Comparison of ENCODE assay signal across 2 cellular contexts in the genomic region with DNA sequence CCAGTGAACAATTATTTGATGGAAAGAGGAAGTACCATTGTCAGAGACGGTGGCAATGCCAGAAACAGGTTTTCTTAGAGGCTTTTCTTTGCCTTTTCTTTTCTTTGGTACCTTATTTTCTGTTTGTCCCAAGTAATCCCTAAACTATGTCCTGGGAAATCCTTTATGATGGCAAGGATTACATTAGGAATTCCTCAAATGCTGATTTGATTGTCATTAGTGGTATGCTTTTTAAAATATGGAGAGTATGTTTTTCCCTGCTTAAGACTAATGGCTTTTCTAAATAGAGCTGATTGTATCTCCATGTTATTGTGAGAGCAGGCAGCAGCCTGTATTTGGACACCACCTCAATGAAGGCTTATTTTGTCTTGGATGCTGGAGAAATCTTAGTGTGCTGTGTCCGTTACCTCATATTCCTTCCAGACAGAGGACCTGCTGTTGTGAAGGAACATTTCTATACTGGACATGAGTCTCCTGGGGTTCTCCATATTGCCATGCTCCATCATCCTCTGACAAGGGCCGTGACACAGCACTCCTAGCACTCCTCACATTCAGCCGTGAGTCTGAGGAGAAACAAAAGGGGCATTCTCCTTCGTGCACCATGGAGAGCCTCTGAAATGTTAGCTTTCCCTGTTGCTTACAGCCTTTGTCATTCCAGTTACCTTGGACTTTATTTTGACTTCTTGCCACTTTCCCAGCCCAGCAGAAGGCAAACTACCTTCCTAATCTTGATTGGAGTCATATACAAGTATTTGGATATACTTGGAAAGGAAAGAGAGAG.
TF ChIP-seq lines count a peak whose summit lies in the region.

No MANE protein-coding gene starts in this region.

TF ChIP-seq in GM23338, 12 proteins besides CTCF, POLR2A, EP300 and RAD21:
- TF ChIP-seq, protein P1, sequence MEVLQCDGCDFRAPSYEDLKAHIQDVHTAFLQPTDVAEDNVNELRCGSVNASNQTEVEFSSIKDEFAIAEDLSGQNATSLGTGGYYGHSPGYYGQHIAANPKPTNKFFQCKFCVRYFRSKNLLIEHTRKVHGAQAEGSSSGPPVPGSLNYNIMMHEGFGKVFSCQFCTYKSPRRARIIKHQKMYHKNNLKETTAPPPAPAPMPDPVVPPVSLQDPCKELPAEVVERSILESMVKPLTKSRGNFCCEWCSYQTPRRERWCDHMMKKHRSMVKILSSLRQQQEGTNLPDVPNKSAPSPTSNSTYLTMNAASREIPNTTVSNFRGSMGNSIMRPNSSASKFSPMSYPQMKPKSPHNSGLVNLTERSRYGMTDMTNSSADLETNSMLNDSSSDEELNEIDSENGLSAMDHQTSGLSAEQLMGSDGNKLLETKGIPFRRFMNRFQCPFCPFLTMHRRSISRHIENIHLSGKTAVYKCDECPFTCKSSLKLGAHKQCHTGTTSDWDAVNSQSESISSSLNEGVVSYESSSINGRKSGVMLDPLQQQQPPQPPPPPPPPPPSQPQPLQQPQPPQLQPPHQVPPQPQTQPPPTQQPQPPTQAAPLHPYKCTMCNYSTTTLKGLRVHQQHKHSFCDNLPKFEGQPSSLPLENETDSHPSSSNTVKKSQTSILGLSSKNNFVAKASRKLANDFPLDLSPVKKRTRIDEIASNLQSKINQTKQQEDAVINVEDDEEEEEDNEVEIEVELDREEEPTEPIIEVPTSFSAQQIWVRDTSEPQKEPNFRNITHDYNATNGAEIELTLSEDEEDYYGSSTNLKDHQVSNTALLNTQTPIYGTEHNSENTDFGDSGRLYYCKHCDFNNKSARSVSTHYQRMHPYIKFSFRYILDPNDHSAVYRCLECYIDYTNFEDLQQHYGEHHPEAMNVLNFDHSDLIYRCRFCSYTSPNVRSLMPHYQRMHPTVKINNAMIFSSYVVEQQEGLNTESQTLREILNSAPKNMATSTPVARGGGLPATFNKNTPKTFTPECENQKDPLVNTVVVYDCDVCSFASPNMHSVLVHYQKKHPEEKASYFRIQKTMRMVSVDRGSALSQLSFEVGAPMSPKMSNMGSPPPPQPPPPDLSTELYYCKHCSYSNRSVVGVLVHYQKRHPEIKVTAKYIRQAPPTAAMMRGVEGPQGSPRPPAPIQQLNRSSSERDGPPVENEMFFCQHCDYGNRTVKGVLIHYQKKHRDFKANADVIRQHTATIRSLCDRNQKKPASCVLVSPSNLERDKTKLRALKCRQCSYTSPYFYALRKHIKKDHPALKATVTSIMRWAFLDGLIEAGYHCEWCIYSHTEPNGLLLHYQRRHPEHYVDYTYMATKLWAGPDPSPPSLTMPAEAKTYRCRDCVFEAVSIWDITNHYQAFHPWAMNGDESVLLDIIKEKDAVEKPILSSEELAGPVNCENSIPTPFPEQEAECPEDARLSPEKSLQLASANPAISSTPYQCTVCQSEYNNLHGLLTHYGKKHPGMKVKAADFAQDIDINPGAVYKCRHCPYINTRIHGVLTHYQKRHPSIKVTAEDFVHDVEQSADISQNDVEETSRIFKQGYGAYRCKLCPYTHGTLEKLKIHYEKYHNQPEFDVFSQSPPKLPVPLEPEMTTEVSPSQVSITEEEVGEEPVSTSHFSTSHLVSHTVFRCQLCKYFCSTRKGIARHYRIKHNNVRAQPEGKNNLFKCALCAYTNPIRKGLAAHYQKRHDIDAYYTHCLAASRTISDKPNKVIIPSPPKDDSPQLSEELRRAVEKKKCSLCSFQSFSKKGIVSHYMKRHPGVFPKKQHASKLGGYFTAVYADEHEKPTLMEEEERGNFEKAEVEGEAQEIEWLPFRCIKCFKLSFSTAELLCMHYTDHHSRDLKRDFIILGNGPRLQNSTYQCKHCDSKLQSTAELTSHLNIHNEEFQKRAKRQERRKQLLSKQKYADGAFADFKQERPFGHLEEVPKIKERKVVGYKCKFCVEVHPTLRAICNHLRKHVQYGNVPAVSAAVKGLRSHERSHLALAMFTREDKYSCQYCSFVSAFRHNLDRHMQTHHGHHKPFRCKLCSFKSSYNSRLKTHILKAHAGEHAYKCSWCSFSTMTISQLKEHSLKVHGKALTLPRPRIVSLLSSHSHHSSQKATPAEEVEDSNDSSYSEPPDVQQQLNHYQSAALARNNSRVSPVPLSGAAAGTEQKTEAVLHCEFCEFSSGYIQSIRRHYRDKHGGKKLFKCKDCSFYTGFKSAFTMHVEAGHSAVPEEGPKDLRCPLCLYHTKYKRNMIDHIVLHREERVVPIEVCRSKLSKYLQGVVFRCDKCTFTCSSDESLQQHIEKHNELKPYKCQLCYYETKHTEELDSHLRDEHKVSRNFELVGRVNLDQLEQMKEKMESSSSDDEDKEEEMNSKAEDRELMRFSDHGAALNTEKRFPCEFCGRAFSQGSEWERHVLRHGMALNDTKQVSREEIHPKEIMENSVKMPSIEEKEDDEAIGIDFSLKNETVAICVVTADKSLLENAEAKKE (CRISPR knock-in tag; IDR thresholded peaks at IDR 0.05), result peak; percentile 77
- TF ChIP-seq JUNB (IDR thresholded peaks at IDR 0.05; ENCODE audit: unreplicated experiment), result no peak
- TF ChIP-seq, protein P2, sequence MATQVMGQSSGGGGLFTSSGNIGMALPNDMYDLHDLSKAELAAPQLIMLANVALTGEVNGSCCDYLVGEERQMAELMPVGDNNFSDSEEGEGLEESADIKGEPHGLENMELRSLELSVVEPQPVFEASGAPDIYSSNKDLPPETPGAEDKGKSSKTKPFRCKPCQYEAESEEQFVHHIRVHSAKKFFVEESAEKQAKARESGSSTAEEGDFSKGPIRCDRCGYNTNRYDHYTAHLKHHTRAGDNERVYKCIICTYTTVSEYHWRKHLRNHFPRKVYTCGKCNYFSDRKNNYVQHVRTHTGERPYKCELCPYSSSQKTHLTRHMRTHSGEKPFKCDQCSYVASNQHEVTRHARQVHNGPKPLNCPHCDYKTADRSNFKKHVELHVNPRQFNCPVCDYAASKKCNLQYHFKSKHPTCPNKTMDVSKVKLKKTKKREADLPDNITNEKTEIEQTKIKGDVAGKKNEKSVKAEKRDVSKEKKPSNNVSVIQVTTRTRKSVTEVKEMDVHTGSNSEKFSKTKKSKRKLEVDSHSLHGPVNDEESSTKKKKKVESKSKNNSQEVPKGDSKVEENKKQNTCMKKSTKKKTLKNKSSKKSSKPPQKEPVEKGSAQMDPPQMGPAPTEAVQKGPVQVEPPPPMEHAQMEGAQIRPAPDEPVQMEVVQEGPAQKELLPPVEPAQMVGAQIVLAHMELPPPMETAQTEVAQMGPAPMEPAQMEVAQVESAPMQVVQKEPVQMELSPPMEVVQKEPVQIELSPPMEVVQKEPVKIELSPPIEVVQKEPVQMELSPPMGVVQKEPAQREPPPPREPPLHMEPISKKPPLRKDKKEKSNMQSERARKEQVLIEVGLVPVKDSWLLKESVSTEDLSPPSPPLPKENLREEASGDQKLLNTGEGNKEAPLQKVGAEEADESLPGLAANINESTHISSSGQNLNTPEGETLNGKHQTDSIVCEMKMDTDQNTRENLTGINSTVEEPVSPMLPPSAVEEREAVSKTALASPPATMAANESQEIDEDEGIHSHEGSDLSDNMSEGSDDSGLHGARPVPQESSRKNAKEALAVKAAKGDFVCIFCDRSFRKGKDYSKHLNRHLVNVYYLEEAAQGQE (IDR thresholded peaks at IDR 0.05; ENCODE audit: unreplicated experiment), result no peak
- no peak for TF ChIP-seq EZH2 (IDR thresholded peaks at IDR 0.05; ENCODE audit: low read depth, unreplicated experiment)
- TF ChIP-seq EZH2phosphoT487 (IDR thresholded peaks at IDR 0.05; ENCODE audit: unreplicated experiment), result no peak
- TF ChIP-seq NANOG (IDR thresholded peaks at IDR 0.05; ENCODE audit: borderline replicate concordance), result no peak
- no peak for TF ChIP-seq ZNF331 (CRISPR knock-in tag; IDR thresholded peaks at IDR 0.05; ENCODE audit: low read depth)

TF ChIP-seq in endothelial cell of umbilical vein, 7 proteins besides CTCF, POLR2A, EP300 and RAD21:
- TF ChIP-seq, protein P3, sequence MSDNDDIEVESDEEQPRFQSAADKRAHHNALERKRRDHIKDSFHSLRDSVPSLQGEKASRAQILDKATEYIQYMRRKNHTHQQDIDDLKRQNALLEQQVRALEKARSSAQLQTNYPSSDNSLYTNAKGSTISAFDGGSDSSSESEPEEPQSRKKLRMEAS (IDR thresholded peaks at IDR 0.05; ENCODE audit: insufficient read depth, insufficient read length), result no peak
- no peak for TF ChIP-seq GATA2 (IDR thresholded peaks at IDR 0.05; ENCODE audit: insufficient read depth, insufficient read length, low read depth, low read length)
- TF ChIP-seq MYC (IDR thresholded peaks at IDR 0.05; ENCODE audit: low read depth, low read length), result no peak
- no peak for TF ChIP-seq FOS (IDR thresholded peaks at IDR 0.05; ENCODE audit: borderline replicate concordance, insufficient read depth, low read length)
- no peak for TF ChIP-seq POLR2AphosphoS5 (IDR thresholded peaks at IDR 0.05; ENCODE audit: insufficient read depth, low read depth, low read length)
- no peak for TF ChIP-seq JUN (IDR thresholded peaks at IDR 0.05; ENCODE audit: borderline replicate concordance, insufficient read depth, insufficient read length, low read depth)
- TF ChIP-seq EZH2 (IDR thresholded peaks at IDR 0.05; ENCODE audit: borderline replicate concordance, low read depth, low read length, severe bottlenecking), result no peak
